ENCODE assay signal across 10 cellular contexts in the genomic region with DNA sequence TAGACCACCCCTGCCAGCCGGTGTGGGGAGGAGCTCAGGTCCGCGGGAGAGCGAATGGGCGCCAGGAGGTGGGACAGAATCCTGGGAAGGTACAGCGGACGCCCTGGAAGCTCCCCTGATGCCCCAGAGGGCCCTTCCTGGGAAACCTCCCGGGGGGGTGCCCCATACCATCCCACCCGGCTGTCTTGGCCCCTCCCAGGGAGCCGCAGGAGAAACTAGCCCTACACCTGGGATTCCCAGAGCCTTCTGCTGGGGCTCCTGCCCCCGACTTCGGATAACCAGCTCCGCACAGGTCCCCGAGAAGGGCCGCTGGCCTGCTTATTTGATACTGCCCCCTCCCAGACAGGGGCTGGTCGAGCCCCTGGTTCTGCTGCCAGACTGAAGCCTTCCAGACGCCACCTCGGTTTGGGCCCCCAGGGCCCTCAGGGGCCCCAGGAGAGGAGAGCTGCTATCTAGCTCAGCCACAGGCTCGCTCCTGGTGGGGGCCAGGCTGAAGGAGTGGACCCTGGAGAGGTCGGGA. TPM values are rescaled to one million over a fixed set of nuclear protein-coding genes. Genes with fewer than 3 reads are reported as not detected.
DNase-seq lines count a peak whose midpoint lies in the region; ATAC-seq and TF ChIP-seq lines count a peak whose summit lies in the region.
"Had no signal": no experiment of that assay in that cellular context is flagged by ENCODE, and none has a peak within 500 bp of the region (broad histone marks: within the 10 kb centered on the region; RNA-seq: fewer than 3 reads in every experiment).

No MANE protein-coding gene starts in this region.

- H3K79me2 ChIP-seq in OCI-LY7 (ENCODE audit: insufficient read depth, low read depth, low read length) = peaks cover 13% of the 10 kb centered on the region

- peaks cover 33% of the 10 kb centered on the region for H3K4me1 Mint-ChIP-seq in activated CD4-positive, alpha-beta T cell treated with anti-CD3 and anti-CD28 coated beads, Interleukin-2, amount 10 ng/mL, durations not matched to agents 7 days and 5 days
- peaks cover 32% of the 10 kb centered on the region for H3K4me1 Mint-ChIP-seq in activated CD8-positive, alpha-beta T cell treated with anti-CD3 and anti-CD28 coated beads for 36 hours (ENCODE audit: low read depth)
- H3K4me1 Mint-ChIP-seq in stimulated activated naive CD8-positive, alpha-beta T cell treated with anti-CD3 and anti-CD28 coated beads, Interleukin-15, amount 100 ng/mL, for 72 hours = peaks cover 53% of the 10 kb centered on the region

- POLR2A ChIA-PET in activated CD4-positive, alpha-beta T cell treated with anti-CD3 and anti-CD28 coated beads, Interleukin-2, amount 10 ng/mL, durations not matched to agents 7 days and 5 days (lab: Charles Lee) = no interaction called here
- POLR2A ChIA-PET in activated CD8-positive, alpha-beta T cell treated with anti-CD3 and anti-CD28 coated beads for 36 hours (lab: Charles Lee) = interaction anchor here (0.9 to 2.5 kb wide), 6 partner anchors 32 to 96 kb away, joined by 3 to 11 read pairs (median 4); no protein-coding TSS in a partner anchor
- POLR2A ChIA-PET in OCI-LY7 (lab: Charles Lee) = no interaction called here

- DNase-seq in activated CD4-positive, alpha-beta T cell treated with anti-CD3 and anti-CD28 coated beads, Interleukin-2, amount 10 ng/mL, durations not matched to agents 7 days and 5 days = no peak
- DNase-seq in activated CD4-positive, alpha-beta T cell treated with anti-CD3 and anti-CD28 coated beads, Interleukin-2, amount 50 U/mL, for 48 hours = no peak
- DNase-seq in activated CD8-positive, alpha-beta T cell treated with anti-CD3 and anti-CD28 coated beads for 36 hours = no peak
- peak; percentile 48 for DNase-seq in left kidney (ENCODE audit: low read depth, low spot score)
- DNase-seq in stimulated activated naive CD8-positive, alpha-beta T cell treated with anti-CD3 and anti-CD28 coated beads, Interleukin-15, amount 100 ng/mL, for 72 hours = peak; percentile 29 to 51
- no peak for DNase-seq in NCI-H1048 (lab: John Stamatoyannopoulos, UW)
- DNase-seq in OCI-LY7 (ENCODE audit: low spot score) = no peak
- DNase-seq: uterus had no signal

- peaks cover 4% of the 10 kb centered on the region for H3K4me1 ChIP-seq in OCI-LY7 (ENCODE audit: insufficient read depth, low read length, poor library complexity, severe bottlenecking)

- no peak overlapping the region for H3K27ac ChIP-seq in OCI-LY7 (ENCODE audit: low read depth, low read length, poor library complexity, severe bottlenecking)
- H3K27ac ChIP-seq: prostate gland, uterus had no signal

- intact Hi-C loops in activated CD8-positive, alpha-beta T cell treated with anti-CD3 and anti-CD28 coated beads for 36 hours (cut with micrococcal nuclease) = loop anchor here (10.0 kb wide), 1 partner anchor 97 kb away; no protein-coding TSS in a partner anchor
- intact Hi-C loops in OCI-LY7 (cut with micrococcal nuclease; ENCODE audit: unreplicated experiment) = no loop called here

- H3K9me3 ChIP-seq in OCI-LY7 (ENCODE audit: low read length) = no peaks in the 10 kb centered on the region
- H3K9me3 ChIP-seq: prostate gland, uterus had no signal

- ATAC-seq in activated CD8-positive, alpha-beta T cell treated with anti-CD3 and anti-CD28 coated beads for 36 hours = no peak
- ATAC-seq in stimulated activated naive CD8-positive, alpha-beta T cell treated with anti-CD3 and anti-CD28 coated beads, Interleukin-15, amount 100 ng/mL, for 72 hours = no peak
- ATAC-seq in GM19023 (IDR thresholded peaks at IDR 0.05; ENCODE audit: unreplicated experiment) = no peak

- peak overlapping the region; percentile 43 for H3K4me3 Mint-ChIP-seq in activated CD4-positive, alpha-beta T cell treated with anti-CD3 and anti-CD28 coated beads, Interleukin-2, amount 10 ng/mL, durations not matched to agents 7 days and 5 days
- H3K4me3 Mint-ChIP-seq in activated CD8-positive, alpha-beta T cell treated with anti-CD3 and anti-CD28 coated beads for 36 hours = peak overlapping the region; percentile 49
- H3K4me3 Mint-ChIP-seq in stimulated activated naive CD8-positive, alpha-beta T cell treated with anti-CD3 and anti-CD28 coated beads, Interleukin-15, amount 100 ng/mL, for 72 hours = peak overlapping the region; percentile 83 to 84

- H2AFZ ChIP-seq in OCI-LY7 (ENCODE audit: low read length) = no peak overlapping the region

- peaks cover 4% of the 10 kb centered on the region for H4K20me1 ChIP-seq in OCI-LY7 (ENCODE audit: insufficient read depth, low read length)

- peaks cover 13% of the 10 kb centered on the region for H3K36me3 ChIP-seq in OCI-LY7 (ENCODE audit: insufficient read depth, low read length)
- H3K36me3 ChIP-seq: prostate gland, uterus had no signal

- peak overlapping the region; percentile 64 for H3K27ac Mint-ChIP-seq in activated CD4-positive, alpha-beta T cell treated with anti-CD3 and anti-CD28 coated beads, Interleukin-2, amount 10 ng/mL, durations not matched to agents 7 days and 5 days
- H3K27ac Mint-ChIP-seq in activated CD8-positive, alpha-beta T cell treated with anti-CD3 and anti-CD28 coated beads for 36 hours = peak overlapping the region; percentile 15
- peak overlapping the region in 1 of 2 donors; percentile 66 for H3K27ac Mint-ChIP-seq in stimulated activated naive CD8-positive, alpha-beta T cell treated with anti-CD3 and anti-CD28 coated beads, Interleukin-15, amount 100 ng/mL, for 72 hours

- no peak overlapping the region for H3K4me3 ChIP-seq in OCI-LY7 (ENCODE audit: low read depth, low read length, poor library complexity, severe bottlenecking)

- H3K4me2 ChIP-seq in OCI-LY7 (ENCODE audit: low read length) = no peak overlapping the region

- no TSS peak for BruUV-seq in OCI-LY7 (replicated peaks; lab: Mats Ljungman, UMichigan)

- CTCF ChIA-PET in activated CD4-positive, alpha-beta T cell treated with anti-CD3 and anti-CD28 coated beads, Interleukin-2, amount 10 ng/mL, durations not matched to agents 7 days and 5 days (lab: Charles Lee) = interaction anchor here (0.8 to 14.5 kb wide), 4 partner anchors 7 to 50 kb away, joined by 3 to 257 read pairs (median 17); partner anchors contain the start of gene CBX8
- CTCF ChIA-PET in activated CD8-positive, alpha-beta T cell treated with anti-CD3 and anti-CD28 coated beads for 36 hours (lab: Charles Lee) = interaction anchor here (0.7 to 5.2 kb wide), 13 partner anchors 9 to 152 kb away, joined by 3 to 48 read pairs (median 4); no protein-coding TSS in a partner anchor
- CTCF ChIA-PET in OCI-LY7 (lab: Charles Lee; ENCODE audit: unreplicated experiment) = no interaction called here

- H3K9me3 Mint-ChIP-seq in activated CD4-positive, alpha-beta T cell treated with anti-CD3 and anti-CD28 coated beads, Interleukin-2, amount 10 ng/mL, durations not matched to agents 7 days and 5 days = no peaks in the 10 kb centered on the region
- H3K9me3 Mint-ChIP-seq in activated CD8-positive, alpha-beta T cell treated with anti-CD3 and anti-CD28 coated beads for 36 hours = no peaks in the 10 kb centered on the region
- H3K9me3 Mint-ChIP-seq in stimulated activated naive CD8-positive, alpha-beta T cell treated with anti-CD3 and anti-CD28 coated beads, Interleukin-15, amount 100 ng/mL, for 72 hours = no peaks in the 10 kb centered on the region

- H3K9me2 ChIP-seq in OCI-LY7 (ENCODE audit: insufficient read depth, low read length) = no peaks in the 10 kb centered on the region

- H3K27me3 Mint-ChIP-seq in activated CD4-positive, alpha-beta T cell treated with anti-CD3 and anti-CD28 coated beads, Interleukin-2, amount 10 ng/mL, durations not matched to agents 7 days and 5 days = peaks cover 49% of the 10 kb centered on the region
- H3K27me3 Mint-ChIP-seq in activated CD8-positive, alpha-beta T cell treated with anti-CD3 and anti-CD28 coated beads for 36 hours = peaks cover 42% of the 10 kb centered on the region
- peaks cover 70% of the 10 kb centered on the region for H3K27me3 Mint-ChIP-seq in stimulated activated naive CD8-positive, alpha-beta T cell treated with anti-CD3 and anti-CD28 coated beads, Interleukin-15, amount 100 ng/mL, for 72 hours

- peaks cover 8% of the 10 kb centered on the region for H3K36me3 Mint-ChIP-seq in activated CD4-positive, alpha-beta T cell treated with anti-CD3 and anti-CD28 coated beads, Interleukin-2, amount 10 ng/mL, durations not matched to agents 7 days and 5 days (ENCODE audit: low read depth)
- peaks cover 3% of the 10 kb centered on the region for H3K36me3 Mint-ChIP-seq in activated CD8-positive, alpha-beta T cell treated with anti-CD3 and anti-CD28 coated beads for 36 hours (ENCODE audit: low read depth)

- no peak for TF ChIP-seq CTCF in activated CD8-positive, alpha-beta T cell treated with anti-CD3 and anti-CD28 coated beads for 36 hours (IDR thresholded peaks at IDR 0.05)
- TF ChIP-seq CTCF in OCI-LY7 (conservative IDR thresholded peaks at IDR 0.05; ENCODE audit: low read length) = no peak

RNA-seq across cellular contexts. Expression of gene CBX4, which starts 3.0 kb away (rescaled TPM):
- 10 to 100 TPM; 35.0 TPM for total RNA-seq in activated CD4-positive, alpha-beta T cell treated with anti-CD3 and anti-CD28 coated beads, Interleukin-2, amount 10 ng/mL, durations not matched to agents 7 days and 5 days
- total RNA-seq in activated CD8-positive, alpha-beta T cell treated with anti-CD3 and anti-CD28 coated beads for 36 hours = 10 to 100 TPM; 23.9 to 28.0 TPM
- 98.9 and 109 TPM in 2 replicates for total RNA-seq in OCI-LY7 (2014; rRNA removed; shearing (Covaris generic))
- total RNA-seq in OCI-LY7 (2022) = 110 and 121 TPM in 2 replicates

RNA-seq across cellular contexts. Expression of gene CBX8, which starts 45.3 kb away (rescaled TPM):
- total RNA-seq in activated CD4-positive, alpha-beta T cell treated with anti-CD3 and anti-CD28 coated beads, Interleukin-2, amount 10 ng/mL, durations not matched to agents 7 days and 5 days = 1 to 10 TPM; 4.3 to 6.4 TPM
- total RNA-seq in activated CD8-positive, alpha-beta T cell treated with anti-CD3 and anti-CD28 coated beads for 36 hours = 1 to 10 TPM; 7.0 to 9.4 TPM
- total RNA-seq in OCI-LY7 (2014; rRNA removed; shearing (Covaris generic)) = 7.5 and 11.7 TPM in 2 replicates
- total RNA-seq in OCI-LY7 (2022) = 13.9 and 16.3 TPM in 2 replicates

Comparison
In these comparisons a context has a peak if more than half of its experiments do, and no peak if none do; other contexts are left out.
1. DNase-seq: peak in left kidney (single experiment) and stimulated activated naive CD8-positive, alpha-beta T cell treated with anti-CD3 and anti-CD28 coated beads, Interleukin-15, amount 100 ng/mL, for 72 hours (2 of 2); none in activated CD4-positive, alpha-beta T cell treated with anti-CD3 and anti-CD28 coated beads, Interleukin-2, amount 10 ng/mL, durations not matched to agents 7 days and 5 days (single experiment), activated CD4-positive, alpha-beta T cell treated with anti-CD3 and anti-CD28 coated beads, Interleukin-2, amount 50 U/mL, for 48 hours (0 of 2), activated CD8-positive, alpha-beta T cell treated with anti-CD3 and anti-CD28 coated beads for 36 hours (single experiment), NCI-H1048 (single experiment) and OCI-LY7 (single experiment).
2. Peak in every context shown above with its lines, with median percentiles within 50 percentile points of each other: H3K4me3 Mint-ChIP-seq.